Comparison of ENCODE assay signal across 26 cellular contexts in the genomic region with DNA sequence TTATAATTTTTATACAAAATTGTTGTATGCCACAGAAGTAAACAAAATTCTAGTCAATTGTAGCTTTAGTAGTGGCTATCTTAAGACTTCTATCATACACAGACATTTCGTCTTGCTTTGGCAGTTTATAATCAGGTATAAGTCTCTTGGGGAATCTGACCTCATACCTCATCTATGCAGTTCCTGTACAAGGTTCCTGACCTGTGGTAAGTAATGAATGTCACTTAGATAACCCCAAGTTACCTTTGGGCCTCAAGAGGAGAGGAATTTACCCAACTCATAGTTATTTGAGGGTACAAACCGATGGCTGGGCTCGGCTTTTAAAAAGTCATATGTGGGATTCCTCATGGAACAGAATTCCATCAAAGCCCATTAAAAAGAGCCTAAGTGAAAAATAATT. TPM values are rescaled to one million over a fixed set of nuclear protein-coding genes. Genes with fewer than 3 reads are reported as not detected.
DNase-seq lines count a peak whose midpoint lies in the region; ATAC-seq and TF ChIP-seq lines count a peak whose summit lies in the region.
"Had no signal": no experiment of that assay in that cellular context is flagged by ENCODE, and none has a peak within 500 bp of the region (broad histone marks: within the 10 kb centered on the region; RNA-seq: fewer than 3 reads in every experiment).

No MANE protein-coding gene starts in this region.

- H3K9me3 Mint-ChIP-seq in GM23338: no peaks in the 10 kb centered on the region; the same call in 1 of the 3 replicates
- H3K9me3 Mint-ChIP-seq in endodermal cell: no peaks in the 10 kb centered on the region
- H3K9me3 Mint-ChIP-seq in progenitor cell of endocrine pancreas (ENCODE audit: low read depth): peaks cover 3% of the 10 kb centered on the region
- peaks cover 4% of the 10 kb centered on the region for H3K9me3 Mint-ChIP-seq in type B pancreatic cell
- H3K9me3 Mint-ChIP-seq: CD4-positive, alpha-beta T cell had no signal

- TF ChIP-seq CTCF in GM23338 (conservative IDR thresholded peaks at IDR 0.05; ENCODE audit: low read depth in 2 of 2): no peak
- no peak for TF ChIP-seq CTCF in endodermal cell (conservative IDR thresholded peaks at IDR 0.05)
- no peak for TF ChIP-seq CTCF in progenitor cell of endocrine pancreas (IDR thresholded peaks at IDR 0.05; ENCODE audit: unreplicated experiment)
- no peak for TF ChIP-seq CTCF in type B pancreatic cell (conservative IDR thresholded peaks at IDR 0.05)

- H3K27me3 Mint-ChIP-seq in GM23338 (ENCODE audit: insufficient read depth, low read depth, poor library complexity) (peaks cover 13% of the 10 kb centered on the region), endodermal cell (ENCODE audit: insufficient read depth) (no peaks in the 10 kb centered on the region), progenitor cell of endocrine pancreas (peaks cover 30% of the 10 kb centered on the region), type B pancreatic cell (peaks cover 54% of the 10 kb centered on the region)

- peaks cover 33% of the 10 kb centered on the region for H4K20me1 ChIP-seq in GM23338 (replicated peaks; ENCODE audit: insufficient read depth)

- H3K4me3 Mint-ChIP-seq in GM23338: peak overlapping the region; percentile 47
- H3K4me3 Mint-ChIP-seq in endodermal cell: no peak overlapping the region
- H3K4me3 Mint-ChIP-seq in progenitor cell of endocrine pancreas (ENCODE audit: low read depth): no peak overlapping the region
- no peak overlapping the region for H3K4me3 Mint-ChIP-seq in type B pancreatic cell
- H3K4me3 Mint-ChIP-seq: CD4-positive, alpha-beta T cell; HFFc6 had no signal

- peak overlapping the region; percentile 69; the same call in 1 of the 2 replicates for H3K27ac Mint-ChIP-seq in GM23338
- peak overlapping the region; percentile 83 for H3K27ac Mint-ChIP-seq in endodermal cell
- peak overlapping the region; percentile 77 for H3K27ac Mint-ChIP-seq in progenitor cell of endocrine pancreas
- no peak overlapping the region for H3K27ac Mint-ChIP-seq in type B pancreatic cell
- H3K27ac Mint-ChIP-seq: CD4-positive, alpha-beta T cell; HFFc6 had no signal

- H3K9ac ChIP-seq in HUES64 (ENCODE audit: low read depth, low read length) (no peak overlapping the region), endodermal cell (ENCODE audit: extremely low read depth, low read length, poor library complexity, severe bottlenecking) (no peak overlapping the region)
- H3K9ac ChIP-seq: BLaER1 treated with 17β-estradiol and CSF1 and Interleukin-3, amounts not matched to agents 10 nM and 100 nM; GM23248 had no signal

- H3K27ac ChIP-seq in GM23338 (ENCODE audit: low read depth) (no peak overlapping the region), HUES64 (ENCODE audit: low read depth, low read length) (peak overlapping the region; percentile 52; the same call in 1 of the 2 replicates), endodermal cell (ENCODE audit: low read depth, low read length) (no peak overlapping the region)
- H3K27ac ChIP-seq: A549; BLaER1 treated with 17β-estradiol and CSF1 and Interleukin-3, amounts not matched to agents 10 nM and 100 nM; GM23248; RWPE1 had no signal

- H3F3A ChIP-seq in GM23338 (replicated peaks; ENCODE audit: low read depth): peaks cover 27% of the 10 kb centered on the region; the same call in 1 of the 2 replicates

- peaks cover 81% of the 10 kb centered on the region for H3K79me2 ChIP-seq in GM23338 (replicated peaks; ENCODE audit: insufficient read depth)

- ATAC-seq in GM23338: no peak
- ATAC-seq: A549, K562 had no signal

- H3K4me3 ChIP-seq in GM23338: no peak overlapping the region
- H3K4me3 ChIP-seq in HUES64 (ENCODE audit: low read length): peak overlapping the region; percentile 71; the same call in 1 of the 2 replicates
- H3K4me3 ChIP-seq in endodermal cell (ENCODE audit: low read length): no peak overlapping the region
- H3K4me3 ChIP-seq: A549; BLaER1 treated with 17β-estradiol and CSF1 and Interleukin-3, amounts not matched to agents 10 nM and 100 nM; GM23248; HAP-1; K562 had no signal

- no peak overlapping the region for H2AFZ ChIP-seq in GM23338
- H2AFZ ChIP-seq: GM23248 had no signal

- peaks cover 23% of the 10 kb centered on the region for H3K36me3 ChIP-seq in GM23338 (ENCODE audit: insufficient read depth)
- H3K36me3 ChIP-seq in HUES64 (ENCODE audit: insufficient read depth, low read length): peaks cover 55% of the 10 kb centered on the region
- H3K36me3 ChIP-seq in endodermal cell (ENCODE audit: control insufficient read depth, insufficient read depth, low read length): no peaks in the 10 kb centered on the region
- H3K36me3 ChIP-seq: BLaER1 treated with 17β-estradiol and CSF1 and Interleukin-3, amounts not matched to agents 10 nM and 100 nM; HAP-1 had no signal

- H3K36me3 Mint-ChIP-seq in GM23338 (ENCODE audit: low read depth): peaks cover 74% of the 10 kb centered on the region
- H3K36me3 Mint-ChIP-seq in endodermal cell (ENCODE audit: low read depth): peaks cover 3% of the 10 kb centered on the region
- peaks cover 3% of the 10 kb centered on the region for H3K36me3 Mint-ChIP-seq in progenitor cell of endocrine pancreas (ENCODE audit: insufficient read depth)
- H3K36me3 Mint-ChIP-seq in type B pancreatic cell: peaks cover 6% of the 10 kb centered on the region

- no peak for DNase-seq in GM23338 (ENCODE audit: low spot score)
- no peak for DNase-seq in endodermal cell
- no peak for DNase-seq in progenitor cell of endocrine pancreas (ENCODE audit: low spot score, unreplicated experiment)
- no peak for DNase-seq in DMS 273 treated with DMSO at 0.1 percent for 48 hours (lab: John Stamatoyannopoulos, UW)
- DNase-seq in mesenteric fat pad (ENCODE audit: low spot score): no peak
- DNase-seq in type B pancreatic cell (ENCODE audit: extremely low spot score, unreplicated experiment): no peak
- DNase-seq: AML-193; CD4-positive, alpha-beta T cell; DMS53; GM23248; HFFc6; Kasumi-1; NCI-H1092 treated with DMSO at 0.1 percent for 48 hours; NCI-H146; NCI-H2029 treated with DMSO at 0.1 percent for 48 hours; NCI-H526 treated with DMSO at 0.1 percent for 48 hours; SHP77 had no signal

- H3K27me3 ChIP-seq in GM23338 (ENCODE audit: insufficient read depth) (no peaks in the 10 kb centered on the region), HUES64 (ENCODE audit: insufficient read depth, low read length) (no peaks in the 10 kb centered on the region), endodermal cell (ENCODE audit: control insufficient read depth, insufficient read depth, low read length, poor library complexity, severe bottlenecking) (no peaks in the 10 kb centered on the region)
- H3K27me3 ChIP-seq: BLaER1 treated with 17β-estradiol and CSF1 and Interleukin-3, amounts not matched to agents 10 nM and 100 nM had no signal

- H3K4me1 ChIP-seq in GM23338 (ENCODE audit: insufficient read depth): peaks cover 59% of the 10 kb centered on the region
- peaks cover 64% of the 10 kb centered on the region for H3K4me1 ChIP-seq in HUES64 (ENCODE audit: insufficient read depth, low read length)
- peaks cover 28% of the 10 kb centered on the region for H3K4me1 ChIP-seq in endodermal cell (ENCODE audit: control insufficient read depth, insufficient read depth, low read length)
- H3K4me1 ChIP-seq: A549, HAP-1 had no signal

- no peaks in the 10 kb centered on the region for H3K9me3 ChIP-seq in HUES64 (ENCODE audit: insufficient read depth, low read depth, low read length)
- no peaks in the 10 kb centered on the region for H3K9me3 ChIP-seq in endodermal cell (ENCODE audit: control insufficient read depth, low read length)
- H3K9me3 ChIP-seq: A549; BLaER1 treated with 17β-estradiol and CSF1 and Interleukin-3, amounts not matched to agents 10 nM and 100 nM; HAP-1 had no signal

- 75% methylated on average over 3 of the region's 3 CpGs for WGBS in HUES64
- WGBS in endodermal cell (ENCODE audit: insufficient coverage in 1 of 2, insufficient read length in 1 of 2), 2 experiments: 85 to 100% methylated on average over 2 to 3 of the region's 3 CpGs

- peak overlapping the region; percentile 39 for H3K4me2 ChIP-seq in GM23338
- H3K4me2 ChIP-seq: A549; BLaER1 treated with 17β-estradiol and CSF1 and Interleukin-3, amounts not matched to agents 10 nM and 100 nM had no signal

- H3K9me2 ChIP-seq in GM23338 (ENCODE audit: insufficient read depth): no peaks in the 10 kb centered on the region

- H3K4me1 Mint-ChIP-seq in GM23338 (peaks cover 62% of the 10 kb centered on the region), endodermal cell (peaks cover 69% of the 10 kb centered on the region), progenitor cell of endocrine pancreas (ENCODE audit: low read depth) (peaks cover 45% of the 10 kb centered on the region), type B pancreatic cell (ENCODE audit: unreplicated experiment) (peaks cover 23% of the 10 kb centered on the region)

TF ChIP-seq in GM23338, 12 proteins besides CTCF, POLR2A, EP300 and RAD21 (continues in another document):
- no peak for TF ChIP-seq EZH2phosphoT487 (IDR thresholded peaks at IDR 0.05; ENCODE audit: unreplicated experiment)
- no peak for TF ChIP-seq CREB1 (CRISPR knock-in tag; IDR thresholded peaks at IDR 0.05; ENCODE audit: low read depth)
- no peak for TF ChIP-seq ZNF114 (CRISPR knock-in tag; IDR thresholded peaks at IDR 0.05)
- no peak for TF ChIP-seq NANOG (IDR thresholded peaks at IDR 0.05; ENCODE audit: borderline replicate concordance)
- TF ChIP-seq JUNB (IDR thresholded peaks at IDR 0.05; ENCODE audit: unreplicated experiment): no peak

RNA-seq across cellular contexts. Expression of a gene that starts 58.8 kb away (rescaled TPM):
- total RNA-seq in GM23338 (2014; rRNA removed; shearing (Covaris generic)): 0.28 TPM in 1 of 2 replicates, not detected in the other
- polyA plus RNA-seq in GM23338 (2016; fragmentation: Nextera tagmentation; extraction: Ambion mirVana): 0.18 and 0.47 TPM in 2 replicates
- 0.25 TPM for polyA plus RNA-seq in HUES64 (2013, experiment 1 of 2)
- polyA plus RNA-seq in HUES64 (2013, experiment 2 of 2): 0.57 TPM
- total RNA-seq in endodermal cell (1 to 10 TPM; 2.0 to 4.0 TPM), progenitor cell of endocrine pancreas (8.1 and 12.8 TPM in 2 replicates), mesenteric fat pad (not detected), type B pancreatic cell (ENCODE audit: low replicate concordance) (3.7 and 11.2 TPM in 2 replicates)
- 3.1 TPM for polyA plus RNA-seq in endodermal cell (2013, experiment 1 of 2)
- polyA plus RNA-seq in endodermal cell (2013, experiment 2 of 2): 0.83 TPM
- total RNA-seq: CD4-positive, alpha-beta T cell; GM23248; HFFc6; K562; M059J; NCI-H460; SK-MEL-5 had no signal
- polyA plus RNA-seq: A549, GM23248, K562 had no signal
